In the genomic region with DNA sequence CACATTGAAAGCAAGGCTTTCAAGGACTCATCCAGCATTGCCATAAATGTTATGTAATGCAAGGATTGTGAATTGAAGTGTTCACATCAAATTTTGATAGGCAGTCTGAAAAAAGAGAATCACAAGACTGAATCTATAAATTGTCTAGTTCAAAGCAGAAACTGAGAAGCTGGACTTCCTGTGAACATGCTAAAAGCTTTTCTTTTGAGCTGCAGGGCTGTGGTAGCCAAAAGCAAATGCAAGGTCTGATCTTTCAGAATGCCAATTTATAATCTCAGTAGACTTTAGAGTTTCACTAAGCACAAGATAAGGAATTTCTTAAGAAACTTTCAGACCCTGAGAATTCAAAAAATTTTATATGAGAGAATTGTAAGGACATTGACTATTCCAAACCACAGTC, we compare ENCODE assay signal across 30 cellular contexts.
"Had no signal": no experiment of that assay in that cellular context is flagged by ENCODE, and none has a peak within 500 bp of the region (broad histone marks: within the 10 kb centered on the region; RNA-seq: fewer than 3 reads in every experiment).

No MANE protein-coding gene starts in this region.

- H3K27ac Mint-ChIP-seq: activated CD4-positive, alpha-beta memory T cell treated with anti-CD3 and anti-CD28 coated beads, Interleukin-2, amount 10 ng/mL, durations not matched to agents 7 days and 5 days; activated CD8-positive, alpha-beta memory T cell treated with anti-CD3 and anti-CD28 coated beads, Interleukin-2, amount 10 ng/mL, durations not matched to agents 7 days and 5 days; activated naive CD4-positive, alpha-beta T cell treated with anti-CD3 and anti-CD28 coated beads, Interleukin-2, amount 50 U/mL, for 24 hours; activated naive CD8-positive, alpha-beta T cell treated with anti-CD3 and anti-CD28 coated beads, Interleukin-2, amount 10 ng/mL, durations not matched to agents 7 days and 5 days; activated T-cell treated with anti-CD3 and anti-CD28 coated beads, Interleukin-2, amount 50 U/mL, for 72 hours; activated T-helper 17 cell treated with anti-CD3 and anti-CD28 coated beads, Interleukin-2, amount 50 U/mL, for 72 hours; brain had no signal

- H3K9ac ChIP-seq: KMS-11 had no signal

- DNase-seq: activated CD4-positive, alpha-beta memory T cell treated with anti-CD3 and anti-CD28 coated beads, Interleukin-2, amount 10 ng/mL, durations not matched to agents 7 days and 5 days; activated CD4-positive, alpha-beta T cell treated with anti-CD3 and anti-CD28 coated beads for 1 hour; activated CD4-positive, alpha-beta T cell treated with anti-CD3 and anti-CD28 coated beads for 48 hours; activated CD4-positive, CD25-positive, alpha-beta regulatory T cell; activated CD8-positive, alpha-beta memory T cell treated with anti-CD3 and anti-CD28 coated beads for 24 hours; activated CD8-positive, alpha-beta memory T cell treated with anti-CD3 and anti-CD28 coated beads, Interleukin-2, amount 10 ng/mL, durations not matched to agents 7 days and 5 days; activated CD8-positive, alpha-beta memory T cell treated with anti-CD3 and anti-CD28 coated beads, Interleukin-2, amount 50 U/mL, for 48 hours; activated effector memory CD4-positive, alpha-beta T cell treated with anti-CD3 and anti-CD28 coated beads, Interleukin-2, amount 50 U/mL, for 16 hours; activated naive CD4-positive, alpha-beta T cell; activated naive CD8-positive, alpha-beta T cell treated with anti-CD3 and anti-CD28 coated beads, Interleukin-2, amount 10 ng/mL, durations not matched to agents 7 days and 5 days; activated T-cell treated with anti-CD3 and anti-CD28 coated beads, Interleukin-2, amount 50 U/mL, for 72 hours; caudate nucleus; cerebellar nuclear complex; NCI-H1092 treated with DMSO at 0.1 percent for 48 hours; NCI-H1417; NCI-H146; NCI-H187 treated with DMSO at 0.1 percent for 48 hours; NCI-H2081; NCI-H345; NCI-H524 treated with DMSO at 0.1 percent for 48 hours; NK-92 treated with Interleukin-12 subunit alpha and Interleukin-12 subunit beta, amount 100 ng/mL, for 24 hours; PC-9; SIG-M5; T1000; WERI-Rb-1 had no signal

- H3K4me2 ChIP-seq: KMS-11, PC-9 had no signal

- H3K27me3 Mint-ChIP-seq: activated CD4-positive, alpha-beta memory T cell treated with anti-CD3 and anti-CD28 coated beads, Interleukin-2, amount 10 ng/mL, durations not matched to agents 7 days and 5 days; activated CD8-positive, alpha-beta memory T cell treated with anti-CD3 and anti-CD28 coated beads, Interleukin-2, amount 10 ng/mL, durations not matched to agents 7 days and 5 days; activated naive CD4-positive, alpha-beta T cell treated with anti-CD3 and anti-CD28 coated beads, Interleukin-2, amount 50 U/mL, for 24 hours; activated naive CD8-positive, alpha-beta T cell treated with anti-CD3 and anti-CD28 coated beads, Interleukin-2, amount 10 ng/mL, durations not matched to agents 7 days and 5 days; activated T-helper 17 cell treated with anti-CD3 and anti-CD28 coated beads, Interleukin-2, amount 50 U/mL, for 72 hours; brain had no signal

- H2AFZ ChIP-seq: PC-9 had no signal

- H3K36me3 ChIP-seq: WERI-Rb-1 had no signal

- H3K27ac ChIP-seq: KMS-11, PC-9, RWPE1, WERI-Rb-1 had no signal

- H3K4me3 ChIP-seq: PC-9 had no signal

- H3K4me1 Mint-ChIP-seq: activated CD4-positive, alpha-beta memory T cell treated with anti-CD3 and anti-CD28 coated beads, Interleukin-2, amount 10 ng/mL, durations not matched to agents 7 days and 5 days; activated CD8-positive, alpha-beta memory T cell treated with anti-CD3 and anti-CD28 coated beads, Interleukin-2, amount 10 ng/mL, durations not matched to agents 7 days and 5 days; activated naive CD4-positive, alpha-beta T cell treated with anti-CD3 and anti-CD28 coated beads, Interleukin-2, amount 50 U/mL, for 24 hours; activated naive CD8-positive, alpha-beta T cell treated with anti-CD3 and anti-CD28 coated beads, Interleukin-2, amount 10 ng/mL, durations not matched to agents 7 days and 5 days; activated T-helper 17 cell treated with anti-CD3 and anti-CD28 coated beads, Interleukin-2, amount 50 U/mL, for 72 hours; brain had no signal

- H3K9me3 Mint-ChIP-seq: activated CD4-positive, alpha-beta memory T cell treated with anti-CD3 and anti-CD28 coated beads, Interleukin-2, amount 10 ng/mL, durations not matched to agents 7 days and 5 days; activated naive CD8-positive, alpha-beta T cell treated with anti-CD3 and anti-CD28 coated beads, Interleukin-2, amount 10 ng/mL, durations not matched to agents 7 days and 5 days had no signal

- H3K36me3 Mint-ChIP-seq: activated CD8-positive, alpha-beta memory T cell treated with anti-CD3 and anti-CD28 coated beads, Interleukin-2, amount 10 ng/mL, durations not matched to agents 7 days and 5 days; activated naive CD4-positive, alpha-beta T cell treated with anti-CD3 and anti-CD28 coated beads, Interleukin-2, amount 50 U/mL, for 24 hours; activated naive CD8-positive, alpha-beta T cell treated with anti-CD3 and anti-CD28 coated beads, Interleukin-2, amount 10 ng/mL, durations not matched to agents 7 days and 5 days; brain had no signal

- H3K4me3 Mint-ChIP-seq: activated CD4-positive, alpha-beta memory T cell treated with anti-CD3 and anti-CD28 coated beads, Interleukin-2, amount 10 ng/mL, durations not matched to agents 7 days and 5 days; activated CD8-positive, alpha-beta memory T cell treated with anti-CD3 and anti-CD28 coated beads, Interleukin-2, amount 10 ng/mL, durations not matched to agents 7 days and 5 days; activated naive CD4-positive, alpha-beta T cell treated with anti-CD3 and anti-CD28 coated beads, Interleukin-2, amount 50 U/mL, for 24 hours; activated naive CD8-positive, alpha-beta T cell treated with anti-CD3 and anti-CD28 coated beads, Interleukin-2, amount 10 ng/mL, durations not matched to agents 7 days and 5 days; activated T-cell treated with anti-CD3 and anti-CD28 coated beads, Interleukin-2, amount 50 U/mL, for 72 hours; activated T-helper 17 cell treated with anti-CD3 and anti-CD28 coated beads, Interleukin-2, amount 50 U/mL, for 72 hours; brain had no signal
